8 cellular contexts compared by ENCODE assay signal in genomic region chrX:40175416-40176255, GRCh38.
DNase-seq lines count a peak whose midpoint lies in the region; ATAC-seq, FAIRE-seq and TF ChIP-seq lines count a peak whose summit lies in the region.

No MANE protein-coding gene starts in this region.

- H2BK15ac ChIP-seq in H1 (ENCODE audit: low read length): no peak overlapping the region

- H2BK20ac ChIP-seq in H1 (ENCODE audit: low read length): peak overlapping the region; percentile 21; the same call in 1 of the 2 replicates

- H3K27me3 ChIP-seq in H1 (replicated peaks in 1 of 4; ENCODE audit: control insufficient read depth in 3 of 4, extremely low read depth in 1 of 4, insufficient read depth in 3 of 4, low read length in 3 of 4) (peaks cover 0 to 7% (median 0%) of the 10 kb centered on the region in 4 experiments; a peak in 2 of 7 replicates), mucosa of rectum (ENCODE audit: control insufficient read depth in 2 of 2, insufficient read depth in 2 of 2, low read length in 2 of 2) (peaks cover 4 to 5% of the 10 kb centered on the region in 2 donors)

- H3K36me3 Mint-ChIP-seq in activated CD8-positive, alpha-beta T cell treated with anti-CD3 and anti-CD28 coated beads, Interleukin-2, amount 10 ng/mL, durations not matched to agents 7 days and 5 days (ENCODE audit: low read depth): no peaks in the 10 kb centered on the region
- H3K36me3 Mint-ChIP-seq in stimulated activated naive B cell treated with anti-CD40 and anti-IgM and Interleukin-4, amounts not matched to agents 10 μg/mL and 1 μg/mL and 100 μg/mL, for 72 hours: peaks cover 0 to 8% of the 10 kb centered on the region in 2 donors

- H3K27ac Mint-ChIP-seq in activated CD8-positive, alpha-beta T cell treated with anti-CD3 and anti-CD28 coated beads, Interleukin-2, amount 10 ng/mL, durations not matched to agents 7 days and 5 days: peak overlapping the region; percentile 96
- peak overlapping the region; percentile 98 for H3K27ac Mint-ChIP-seq in stimulated activated naive B cell treated with anti-CD40 and anti-IgM and Interleukin-4, amounts not matched to agents 10 μg/mL and 1 μg/mL and 100 μg/mL, for 72 hours

- peak overlapping the region; percentile 88; the same call in 1 of the 2 replicates for H2AK5ac ChIP-seq in H1 (ENCODE audit: low read depth, low read length)

- TF ChIP-seq POLR2A in GM10847 (IDR thresholded peaks at IDR 0.05; ENCODE audit: extremely low read depth, insufficient read length) (peak; percentile 58), H1 (IDR thresholded peaks at IDR 0.05; ENCODE audit: control extremely low read depth in 1 of 2, low read depth in 2 of 2, low read length in 2 of 2) (0 out of 3 replicates have a peak, but pooled peaks of 1 of the 2 experiments have one; percentile 5)

- H3K14ac ChIP-seq in H1 (ENCODE audit: insufficient read length): no peak overlapping the region

- ATAC-seq in HG02759 (IDR thresholded peaks at IDR 0.05; ENCODE audit: unreplicated experiment): peak; percentile 45
- peak; percentile 40 for ATAC-seq in activated CD8-positive, alpha-beta T cell treated with anti-CD3 and anti-CD28 coated beads, Interleukin-2, amount 10 ng/mL, durations not matched to agents 7 days and 5 days
- ATAC-seq in stimulated activated naive B cell treated with anti-CD40 and anti-IgM and Interleukin-4, amounts not matched to agents 10 μg/mL and 1 μg/mL and 100 μg/mL, for 72 hours (replicated peaks): peak; percentile 48 to 57
- ATAC-seq in HG03378 (IDR thresholded peaks at IDR 0.05; ENCODE audit: unreplicated experiment): no peak

- H4K5ac ChIP-seq in H1 (ENCODE audit: insufficient read length, low read depth, low read length): peak overlapping the region; percentile 75

- H3K9ac ChIP-seq in H1 (replicated peaks in 1 of 4; ENCODE audit: extremely low read depth in 1 of 4, low read depth in 3 of 4, low read length in 3 of 4): peak overlapping the region; percentile 52 to 85 (median 74)
- H3K9ac ChIP-seq in mucosa of rectum (ENCODE audit: low read depth in 1 of 2, low read length in 2 of 2): peak overlapping the region; percentile 74 to 75

- H2BK12ac ChIP-seq in H1 (ENCODE audit: low read depth, low read length): peak overlapping the region; percentile 60; the same call in 1 of the 2 replicates

- peak overlapping the region; percentile 78 for H3K4me3 Mint-ChIP-seq in activated CD8-positive, alpha-beta T cell treated with anti-CD3 and anti-CD28 coated beads, Interleukin-2, amount 10 ng/mL, durations not matched to agents 7 days and 5 days
- H3K4me3 Mint-ChIP-seq in stimulated activated naive B cell treated with anti-CD40 and anti-IgM and Interleukin-4, amounts not matched to agents 10 μg/mL and 1 μg/mL and 100 μg/mL, for 72 hours: peak overlapping the region; percentile 81 to 88

- peak overlapping the region; percentile 88 for H3K27ac ChIP-seq in H1 (ENCODE audit: low read depth, low read length)
- peak overlapping the region; percentile 84 to 95 for H3K27ac ChIP-seq in mucosa of rectum (ENCODE audit: low read depth in 2 of 2, low read length in 2 of 2)

- H2BK5ac ChIP-seq in H1 (ENCODE audit: low read depth, low read length): peak overlapping the region; percentile 84; the same call in 1 of the 2 replicates

- H3K27me3 Mint-ChIP-seq in activated CD8-positive, alpha-beta T cell treated with anti-CD3 and anti-CD28 coated beads, Interleukin-2, amount 10 ng/mL, durations not matched to agents 7 days and 5 days (ENCODE audit: low read depth): no peaks in the 10 kb centered on the region
- peaks cover 0 to 11% of the 10 kb centered on the region in 2 donors for H3K27me3 Mint-ChIP-seq in stimulated activated naive B cell treated with anti-CD40 and anti-IgM and Interleukin-4, amounts not matched to agents 10 μg/mL and 1 μg/mL and 100 μg/mL, for 72 hours

- no peak overlapping the region for H2AFZ ChIP-seq in H1 (ENCODE audit: low read length)

- no peaks in the 10 kb centered on the region for H3K79me1 ChIP-seq in H1 (ENCODE audit: low read depth, low read length)

- H3K4ac ChIP-seq in H1 (replicated peaks; ENCODE audit: insufficient read length, low read depth, low read length): peak overlapping the region; percentile 94

- H3K4me3 ChIP-seq in H1 (ENCODE audit: extremely low read depth in 1 of 4, insufficient read depth in 2 of 4, low read depth in 3 of 4, low read length in 4 of 4): peak overlapping the region; percentile 56 to 69 (median 61)
- H3K4me3 ChIP-seq in mucosa of rectum (ENCODE audit: low read length in 2 of 2): peak overlapping the region; percentile 39 to 76

- H4K91ac ChIP-seq in H1 (replicated peaks; ENCODE audit: insufficient read length, low read length): peak overlapping the region; percentile 93

- H3K9me3 ChIP-seq in H1 (ENCODE audit: insufficient read depth in 2 of 2, low read depth in 1 of 2, low read length in 1 of 2): no peaks in the 10 kb centered on the region
- no peaks in the 10 kb centered on the region for H3K9me3 ChIP-seq in mucosa of rectum (ENCODE audit: control insufficient read depth in 2 of 2, low read length in 2 of 2)

- H3K4me1 ChIP-seq in H1 (replicated peaks in 1 of 4; ENCODE audit: control insufficient read depth in 3 of 4, insufficient read depth in 4 of 4, low read length in 3 of 4) (peaks cover 0 to 19% (median 9%) of the 10 kb centered on the region in 4 experiments; a peak in 6 of 7 replicates), mucosa of rectum (ENCODE audit: control insufficient read depth in 2 of 2, insufficient read depth in 2 of 2, low read length in 2 of 2) (peaks cover 17 to 30% of the 10 kb centered on the region in 2 donors)

- H3K18ac ChIP-seq in H1 (ENCODE audit: extremely low read depth, low read length): peak overlapping the region; percentile 98

- H2BK120ac ChIP-seq in H1 (replicated peaks; ENCODE audit: low read depth, low read length): peak overlapping the region; percentile 55

- H4K8ac ChIP-seq in H1 (ENCODE audit: extremely low read depth, insufficient read depth, low read length): peak overlapping the region; percentile 89

- 1% methylated on average over 20 of the region's 71 CpGs; no CpG with 5 or more reads in 1 of the 2 experiments for WGBS in H1 (ENCODE audit: extremely low coverage in 1 of 2, insufficient coverage in 1 of 2, insufficient read length in 1 of 2, insufficient replicate concordance in 2 of 2, low coverage in 1 of 2, low lambda C conversion rate in 2 of 2, missing lambda C conversion rate in 1 of 2), 2 experiments

- peak overlapping the region; percentile 64 to 83 for H3K4me2 ChIP-seq in H1 (ENCODE audit: insufficient read depth in 1 of 2, low read depth in 2 of 2, low read length in 2 of 2)

- H4K20me1 ChIP-seq in H1 (replicated peaks in 1 of 2; ENCODE audit: control insufficient read depth in 1 of 2, insufficient read depth in 2 of 2, low read length in 2 of 2): no peaks in the 10 kb centered on the region

- CTCF ChIA-PET in activated CD8-positive, alpha-beta T cell treated with anti-CD3 and anti-CD28 coated beads, Interleukin-2, amount 10 ng/mL, durations not matched to agents 7 days and 5 days (lab: Charles Lee): no interaction called here
- CTCF ChIA-PET in H1 (lab: Charles Lee; ENCODE audit: partially characterized antibody): no interaction called here

- peaks cover 7% of the 10 kb centered on the region; the same call in 1 of the 2 replicates for H3K23me2 ChIP-seq in H1 (ENCODE audit: low read depth, low read length)

- no peak overlapping the region for H3K23ac ChIP-seq in H1 (ENCODE audit: insufficient read length)

- POLR2A ChIA-PET in activated CD8-positive, alpha-beta T cell treated with anti-CD3 and anti-CD28 coated beads, Interleukin-2, amount 10 ng/mL, durations not matched to agents 7 days and 5 days (lab: Charles Lee): interaction anchor here (1.0 to 4.1 kb wide), 10 partner anchors 9 to 320 kb away, joined by 3 to 14 read pairs (median 4); partner anchors contain the start of gene BCOR
- POLR2A ChIA-PET in H1 (lab: Charles Lee; ENCODE audit: partially characterized antibody): interaction anchor here (0.8 to 2.3 kb wide), 17 partner anchors 8 to 83 kb away, joined by 3 to 16 read pairs (median 4); partner anchors contain the start of gene BCOR

- H3K4me1 Mint-ChIP-seq in activated CD8-positive, alpha-beta T cell treated with anti-CD3 and anti-CD28 coated beads, Interleukin-2, amount 10 ng/mL, durations not matched to agents 7 days and 5 days (ENCODE audit: low read depth): peaks cover 40% of the 10 kb centered on the region
- peaks cover 31 to 63% of the 10 kb centered on the region in 2 donors for H3K4me1 Mint-ChIP-seq in stimulated activated naive B cell treated with anti-CD40 and anti-IgM and Interleukin-4, amounts not matched to agents 10 μg/mL and 1 μg/mL and 100 μg/mL, for 72 hours

- H3K9me3 Mint-ChIP-seq in activated CD8-positive, alpha-beta T cell treated with anti-CD3 and anti-CD28 coated beads, Interleukin-2, amount 10 ng/mL, durations not matched to agents 7 days and 5 days (ENCODE audit: insufficient read depth): no peaks in the 10 kb centered on the region
- H3K9me3 Mint-ChIP-seq in stimulated activated naive B cell treated with anti-CD40 and anti-IgM and Interleukin-4, amounts not matched to agents 10 μg/mL and 1 μg/mL and 100 μg/mL, for 72 hours: peaks cover 2 to 5% of the 10 kb centered on the region in 2 donors

- H3K79me2 ChIP-seq in H1 (ENCODE audit: control insufficient read depth in 1 of 2, insufficient read depth in 2 of 2, low read length in 2 of 2): peaks cover 0 to 30% of the 10 kb centered on the region in 2 experiments; a peak in 2 of 4 replicates

- no peaks in the 10 kb centered on the region for H3K36me3 ChIP-seq in H1 (ENCODE audit: control insufficient read depth in 2 of 4, insufficient read depth in 4 of 4, low read length in 3 of 4)
- no peaks in the 10 kb centered on the region for H3K36me3 ChIP-seq in mucosa of rectum (ENCODE audit: control insufficient read depth in 2 of 2, insufficient read depth in 2 of 2, low read length in 2 of 2)

- no peak for TF ChIP-seq EP300 in H1 (IDR thresholded peaks at IDR 0.05; ENCODE audit: borderline replicate concordance in 1 of 2, low read depth in 2 of 2, low read length in 2 of 2)

- H3K56ac ChIP-seq in H1 (replicated peaks; ENCODE audit: insufficient read length, low read depth, low read length): peak overlapping the region; percentile 77

- no peak for TF ChIP-seq RAD21 in H1 (IDR thresholded peaks at IDR 0.05 in 1 of 2, conservative IDR thresholded peaks at IDR 0.05 in 1 of 2; ENCODE audit: low read depth in 2 of 2, low read length in 2 of 2)

- no peak for FAIRE-seq in H1 (lab: Jason Lieb, UNC)

- no peak for TF ChIP-seq CTCF in H1 (IDR thresholded peaks at IDR 0.05; ENCODE audit: control extremely low read depth in 1 of 3, insufficient read depth in 1 of 3, low read depth in 1 of 3, low read length in 3 of 3)

- peak; percentile 44 for DNase-seq in NCI-H774 (lab: John Stamatoyannopoulos, UW)
- DNase-seq in activated CD8-positive, alpha-beta T cell treated with anti-CD3 and anti-CD28 coated beads, Interleukin-2, amount 10 ng/mL, durations not matched to agents 7 days and 5 days: peak; percentile 79
- peak in 1 of 2 experiments; percentile 56 for DNase-seq in H1 (ENCODE audit: low read depth in 1 of 2, low spot score in 2 of 2)
- DNase-seq in stimulated activated naive B cell treated with anti-CD40 and anti-IgM and Interleukin-4, amounts not matched to agents 10 μg/mL and 1 μg/mL and 100 μg/mL, for 72 hours: peak; percentile 79

TF ChIP-seq in H1, 55 proteins besides CTCF, POLR2A, EP300 and RAD21 (continues in another document):
- peak; percentile 51 for TF ChIP-seq POLR2AphosphoS5 (IDR thresholded peaks at IDR 0.05; ENCODE audit: low read depth, low read length)
